ENCODE assay signal across 14 cellular contexts in genomic region chr19:13882419-13882795, GRCh38. TPM values are rescaled to one million over a fixed set of nuclear protein-coding genes. Genes with fewer than 3 reads are reported as not detected.
DNase-seq lines count a peak whose midpoint lies in the region; ATAC-seq, FAIRE-seq and TF ChIP-seq lines count a peak whose summit lies in the region.
"Had no signal": no experiment of that assay in that cellular context is flagged by ENCODE, and none has a peak within 500 bp of the region (broad histone marks: within the 10 kb centered on the region; RNA-seq: fewer than 3 reads in every experiment).

No MANE protein-coding gene starts in this region.

- FAIRE-seq in GM12878 (lab: Jason Lieb, UNC): no peak

- H3K4me2 ChIP-seq in GM12878 (ENCODE audit: control insufficient read depth, insufficient read depth): peak overlapping the region; percentile 85; the same call in 1 of the 2 replicates

- no peak for TF ChIP-seq POLR2A in GM12878 (IDR thresholded peaks at IDR 0.05; ENCODE audit: low read depth, low read length)

- in situ Hi-C loops in GM12878 (cut with MboI): loop anchor here (5.0 to 25.0 kb wide), 2 partner anchors 190 to 455 kb away; partner anchors contain the start of gene MISP3

- H3K36me3 Mint-ChIP-seq in natural killer cell treated with Interleukin-12 subunit alpha and Interleukin-12 subunit beta and Interleukin-15 and Interleukin-18, amount 100 ng/mL, for 72 hours: no peaks in the 10 kb centered on the region
- no peaks in the 10 kb centered on the region for H3K36me3 Mint-ChIP-seq in endothelial cell (ENCODE audit: low read depth, unreplicated experiment)

- peak overlapping the region; percentile 45 for H2AFZ ChIP-seq in GM12878 (ENCODE audit: control insufficient read depth, low read depth, low read length)

- POLR2A ChIA-PET in GM12878 (lab: Charles Lee): interaction anchor here (0.6 to 2.0 kb wide), 6 partner anchors 148 to 254 kb away, joined by 3 to 15 read pairs (median 4); partner anchors contain the start of genes ASF1B, IL27RA and MISP3

- H3K79me2 ChIP-seq in GM12878 (ENCODE audit: control insufficient read depth, insufficient read depth, low read length): no peaks in the 10 kb centered on the region

- TF ChIP-seq CTCF in left ventricle myocardium inferior (IDR thresholded peaks at IDR 0.05; ENCODE audit: borderline replicate concordance) (no peak), GM12878 (IDR thresholded peaks at IDR 0.05 in 2 of 3, conservative IDR thresholded peaks at IDR 0.05 in 1 of 3; ENCODE audit: control insufficient read depth in 2 of 3, extremely low read depth in 1 of 3, insufficient read depth in 1 of 3, low read depth in 3 of 3, low read length in 3 of 3) (no peak), endothelial cell (IDR thresholded peaks at IDR 0.05; ENCODE audit: unreplicated experiment) (no peak)

- peaks cover 40% of the 10 kb centered on the region in 2 donors for H3K4me1 Mint-ChIP-seq in natural killer cell treated with Interleukin-12 subunit alpha and Interleukin-12 subunit beta and Interleukin-15 and Interleukin-18, amount 100 ng/mL, for 72 hours (ENCODE audit: low read depth in 2 of 2)
- peaks cover 6% of the 10 kb centered on the region for H3K4me1 Mint-ChIP-seq in endothelial cell (ENCODE audit: unreplicated experiment)

- H4K20me1 ChIP-seq in GM12878 (ENCODE audit: control insufficient read depth, insufficient read depth): no peaks in the 10 kb centered on the region

- no peak for TF ChIP-seq RAD21 in GM12878 (IDR thresholded peaks at IDR 0.05; ENCODE audit: insufficient read depth, low read depth, low read length)

- DNase-seq in left ventricle myocardium inferior: no peak
- DNase-seq in cardiac septum (ENCODE audit: low spot score): no peak
- DNase-seq in GM12878 (ENCODE audit: low read depth, low spot score): no peak
- no peak for DNase-seq in natural killer cell treated with Interleukin-12 subunit alpha and Interleukin-12 subunit beta and Interleukin-15 and Interleukin-18, amount 100 ng/mL, for 72 hours (ENCODE audit: low spot score)
- DNase-seq in endothelial cell (ENCODE audit: low spot score): no peak
- no peak for DNase-seq in activated effector memory CD4-positive, alpha-beta T cell treated with Interleukin-2 at 50 U/mL for 16 hours
- DNase-seq in globus pallidus (ENCODE audit: low spot score): no peak
- DNase-seq: Kasumi-1, NCI-H2029 treated with DMSO at 0.1 percent for 48 hours, uterus had no signal

- H3K9me3 ChIP-seq in left ventricle myocardium inferior (replicated peaks) (no peaks in the 10 kb centered on the region), GM12878 (replicated peaks; ENCODE audit: control insufficient read depth, insufficient read depth, low read length) (no peaks in the 10 kb centered on the region)
- H3K9me3 ChIP-seq: right lobe of liver, uterus had no signal

- peak overlapping the region; percentile 49; the same call in 1 of the 2 replicates for H3K9ac ChIP-seq in GM12878 (ENCODE audit: control insufficient read depth, insufficient read depth, low read length)

- H3K27ac Mint-ChIP-seq in natural killer cell treated with Interleukin-12 subunit alpha and Interleukin-12 subunit beta and Interleukin-15 and Interleukin-18, amount 100 ng/mL, for 72 hours: peak overlapping the region; percentile 43 to 70
- no peak overlapping the region for H3K27ac Mint-ChIP-seq in endothelial cell (ENCODE audit: unreplicated experiment)

- BruUV-seq in GM12878 (replicated peaks; lab: Mats Ljungman, UMichigan): no TSS peak

- H3K27ac ChIP-seq in left ventricle myocardium inferior (replicated peaks) (peak overlapping the region; percentile 74), GM12878 (ENCODE audit: control insufficient read depth, insufficient read depth) (no peak overlapping the region)
- H3K27ac ChIP-seq: epithelial cell of prostate, right lobe of liver had no signal

- H3K4me1 ChIP-seq in left ventricle myocardium inferior (peaks cover 35% of the 10 kb centered on the region), GM12878 (ENCODE audit: control insufficient read depth, insufficient read depth, low read length) (peaks cover 25% of the 10 kb centered on the region)
- H3K4me1 ChIP-seq: uterus had no signal

- CTCF ChIA-PET in GM12878 (lab: Yijun Ruan, JAX): interaction anchor here (0.6 to 8.1 kb wide), 13 partner anchors 18 to 254 kb away, joined by 3 to 152 read pairs (median 18); partner anchors contain the start of genes ASF1B, IL27RA and MISP3

- RAD21 ChIA-PET in GM12878 (lab: Charles Lee; ENCODE audit: unreplicated experiment): interaction anchor here (1.0 to 4.5 kb wide), 13 partner anchors 20 to 255 kb away, joined by 3 to 40 read pairs (median 8); partner anchors contain the start of genes ASF1B, IL27RA and MISP3

- H3K36me3 ChIP-seq in left ventricle myocardium inferior: no peaks in the 10 kb centered on the region
- no peaks in the 10 kb centered on the region for H3K36me3 ChIP-seq in GM12878 (ENCODE audit: control insufficient read depth in 2 of 2, insufficient read depth in 2 of 2, low read length in 1 of 2)
- H3K36me3 ChIP-seq: right lobe of liver, uterus had no signal

- ATAC-seq in GM12878 (no peak), HG02852 (IDR thresholded peaks at IDR 0.05; ENCODE audit: unreplicated experiment) (no peak)
- no peak for ATAC-seq in natural killer cell treated with Interleukin-12 subunit alpha and Interleukin-12 subunit beta and Interleukin-15 and Interleukin-18, amount 100 ng/mL, for 72 hours
- ATAC-seq: right lobe of liver had no signal

- no peaks in the 10 kb centered on the region for H3K9me3 Mint-ChIP-seq in natural killer cell treated with Interleukin-12 subunit alpha and Interleukin-12 subunit beta and Interleukin-15 and Interleukin-18, amount 100 ng/mL, for 72 hours
- H3K9me3 Mint-ChIP-seq in endothelial cell (ENCODE audit: unreplicated experiment): no peaks in the 10 kb centered on the region

- peak overlapping the region; percentile 38 for H3K4me3 Mint-ChIP-seq in natural killer cell treated with Interleukin-12 subunit alpha and Interleukin-12 subunit beta and Interleukin-15 and Interleukin-18, amount 100 ng/mL, for 72 hours
- H3K4me3 Mint-ChIP-seq in endothelial cell (ENCODE audit: unreplicated experiment): no peak overlapping the region

- H3K4me3 ChIP-seq in left ventricle myocardium inferior (no peak overlapping the region), GM12878 (no peak overlapping the region)
- H3K4me3 ChIP-seq: right lobe of liver, uterus had no signal

- WGBS in GM12878 (ENCODE audit: insufficient coverage, insufficient replicate concordance, low lambda C conversion rate, missing lambda C conversion rate): 78% methylated on average over 5 of the region's 5 CpGs

- intact Hi-C loops in left ventricle myocardium inferior (cut with micrococcal nuclease) (no loop called here), cardiac septum (cut with DNase I) (loop anchor here (5.0 to 10.0 kb wide), 2 partner anchors 162 to 465 kb away; no protein-coding TSS in a partner anchor), GM12878 (cut with micrococcal nuclease; ENCODE audit: unreplicated experiment) (loop anchor here (5.0 kb wide), 2 partner anchors 120 to 285 kb away; no protein-coding TSS in a partner anchor)

- H3K27me3 ChIP-seq in left ventricle myocardium inferior (ENCODE audit: low read depth) (no peaks in the 10 kb centered on the region), GM12878 (replicated peaks in 1 of 2; ENCODE audit: control insufficient read depth in 2 of 2, insufficient read depth in 2 of 2, low read length in 1 of 2) (no peaks in the 10 kb centered on the region)
- H3K27me3 ChIP-seq: right lobe of liver, uterus had no signal

- no peak for TF ChIP-seq EP300 in GM12878 (IDR thresholded peaks at IDR 0.05; ENCODE audit: borderline replicate concordance in 1 of 2, control insufficient read depth in 1 of 2, low read depth in 2 of 2, low read length in 2 of 2)

- SMC1A ChIA-PET in GM12878 (lab: Charles Lee; ENCODE audit: uncharacterized antibody, unreplicated experiment): interaction anchor here (0.6 to 6.5 kb wide), 13 partner anchors 17 to 523 kb away, joined by 3 to 47 read pairs (median 4); partner anchors contain the start of genes ASF1B, IL27RA and MISP3

- no peaks in the 10 kb centered on the region for H3K27me3 Mint-ChIP-seq in natural killer cell treated with Interleukin-12 subunit alpha and Interleukin-12 subunit beta and Interleukin-15 and Interleukin-18, amount 100 ng/mL, for 72 hours
- H3K27me3 Mint-ChIP-seq in endothelial cell (ENCODE audit: unreplicated experiment): peaks cover 6% of the 10 kb centered on the region

RNA-seq across cellular contexts. Expression of gene NANOS3, which starts 5.5 kb away (rescaled TPM):
- total RNA-seq in left ventricle myocardium inferior (1.3 TPM), cardiac septum (0.78 TPM), GM12878 (2014; rRNA removed) (0.54 and 1.5 TPM in 2 replicates), GM12878 (2014; rRNA removed; fragmentation: Illumina TruSeq; extraction: Trizol) (1.5 and 1.6 TPM in 2 replicates), GM12878 (2021) (1.5 and 1.7 TPM in 2 replicates), endothelial cell (ENCODE audit: unreplicated experiment) (0.69 TPM)
- total RNA-seq in GM12878 (2013; cell fraction: nucleolus; rRNA removed): 3.9 and 5.7 TPM in 2 replicates
- not detected for polyA plus RNA-seq in GM12878 (2011; ENCODE audit: low read depth)
- polyA plus RNA-seq in GM12878 (2011; rRNA removed) (0.24 and 0.69 TPM in 2 replicates), GM12878 (2014; fragmentation: Illumina TruSeq; extraction: Trizol) (1.00 TPM in 1 of 2 replicates, not detected in the other), GM12878 (2014; fragmentation: Nextera tagmentation; extraction: Ambion mirVana) (under 1 TPM; 0.31 to 0.80 TPM), GM12878 (2014; rRNA removed) (0.81 and 2.3 TPM in 2 replicates), GM12878 (2016; fragmentation: Nextera tagmentation; extraction: Ambion mirVana) (under 1 TPM; 0.53 to 0.62 TPM)
- polyA plus RNA-seq in GM12878 (2011; cell fraction: cytosol; rRNA removed): 1.4 and 1.5 TPM in 2 replicates
- polyA plus RNA-seq in GM12878 (2011; cell fraction: nucleus; rRNA removed): 2.5 and 2.7 TPM in 2 replicates
- 0.94 and 1.0 TPM in 2 replicates for polyA plus RNA-seq in GM12878 (2012)
- 0.82 TPM in 1 of 2 replicates, not detected in the other for polyA minus RNA-seq in GM12878 (2011; rRNA and poly(A)+ RNA removed)
- polyA minus RNA-seq in GM12878 (2011; cell fraction: cytosol; rRNA and poly(A)+ RNA removed): not detected in 2 replicates
- 1.6 TPM in 1 of 2 replicates, not detected in the other for polyA minus RNA-seq in GM12878 (2011; cell fraction: nucleus; rRNA and poly(A)+ RNA removed)
- under 1 TPM in 1 of 2 donors, not detected in 1; 0.95 TPM for total RNA-seq in natural killer cell treated with Interleukin-12 subunit alpha and Interleukin-12 subunit beta and Interleukin-15 and Interleukin-18, amount 100 ng/mL, for 72 hours
- total RNA-seq: right lobe of liver had no signal

RNA-seq across cellular contexts. Expression of gene BRME1, which starts 23.5 kb away (rescaled TPM):
- 0.82 TPM for total RNA-seq in left ventricle myocardium inferior
- 0.35 TPM for total RNA-seq in cardiac septum
- 4.1 and 4.8 TPM in 2 replicates for total RNA-seq in GM12878 (2013; cell fraction: nucleolus; rRNA removed)
- total RNA-seq in GM12878 (2014; rRNA removed): 0.33 and 1.4 TPM in 2 replicates
- total RNA-seq in GM12878 (2014; rRNA removed; fragmentation: Illumina TruSeq; extraction: Trizol): 0.41 and 0.72 TPM in 2 replicates
- 0.72 and 1.9 TPM in 2 replicates for total RNA-seq in GM12878 (2021)
- polyA plus RNA-seq in GM12878 (2011; ENCODE audit: low read depth): 0.79 TPM
- 1.6 and 2.2 TPM in 2 replicates for polyA plus RNA-seq in GM12878 (2011; rRNA removed)
- polyA plus RNA-seq in GM12878 (2011; cell fraction: cytosol; rRNA removed): 3.9 and 4.8 TPM in 2 replicates
- polyA plus RNA-seq in GM12878 (2011; cell fraction: nucleus; rRNA removed): 13.6 and 16.7 TPM in 2 replicates
- 0.43 and 0.52 TPM in 2 replicates for polyA plus RNA-seq in GM12878 (2012)
- polyA plus RNA-seq in GM12878 (2014; fragmentation: Illumina TruSeq; extraction: Trizol): 0.47 and 0.67 TPM in 2 replicates
- polyA plus RNA-seq in GM12878 (2014; fragmentation: Nextera tagmentation; extraction: Ambion mirVana): under 1 TPM in 1 of 2 experiments, not detected in 1; 0.07 TPM
- polyA plus RNA-seq in GM12878 (2014; rRNA removed): 1.0 and 1.9 TPM in 2 replicates
- 1 to 10 TPM in 1 of 2 experiments, under 1 TPM in 1; 0.28 to 1.1 TPM for polyA plus RNA-seq in GM12878 (2016; fragmentation: Nextera tagmentation; extraction: Ambion mirVana)
- polyA minus RNA-seq in GM12878 (2011; rRNA and poly(A)+ RNA removed): 0.95 and 2.1 TPM in 2 replicates
- polyA minus RNA-seq in GM12878 (2011; cell fraction: cytosol; rRNA and poly(A)+ RNA removed): 0.80 and 2.9 TPM in 2 replicates
- polyA minus RNA-seq in GM12878 (2011; cell fraction: nucleus; rRNA and poly(A)+ RNA removed): 1.7 and 5.8 TPM in 2 replicates
- 1 to 10 TPM; 3.7 to 4.0 TPM for total RNA-seq in natural killer cell treated with Interleukin-12 subunit alpha and Interleukin-12 subunit beta and Interleukin-15 and Interleukin-18, amount 100 ng/mL, for 72 hours
- total RNA-seq in endothelial cell (ENCODE audit: unreplicated experiment): 3.4 TPM

RNA-seq across cellular contexts. Expression of gene CC2D1A, which starts 23.6 kb away (rescaled TPM):
- total RNA-seq in left ventricle myocardium inferior: 20.1 TPM
- total RNA-seq in cardiac septum: 19.5 TPM
- total RNA-seq in GM12878 (2013; cell fraction: nucleolus; rRNA removed): 27.1 and 32.2 TPM in 2 replicates
- total RNA-seq in GM12878 (2014; rRNA removed): 13.2 and 17.3 TPM in 2 replicates
- 9.0 and 10.2 TPM in 2 replicates for total RNA-seq in GM12878 (2014; rRNA removed; fragmentation: Illumina TruSeq; extraction: Trizol)
- total RNA-seq in GM12878 (2021): 32.7 and 36.1 TPM in 2 replicates
- 5.8 TPM for polyA plus RNA-seq in GM12878 (2011; ENCODE audit: low read depth)
- polyA plus RNA-seq in GM12878 (2011; rRNA removed): 7.4 and 11.9 TPM in 2 replicates
- 8.9 and 12.7 TPM in 2 replicates for polyA plus RNA-seq in GM12878 (2011; cell fraction: cytosol; rRNA removed)
- 55.0 and 65.9 TPM in 2 replicates for polyA plus RNA-seq in GM12878 (2011; cell fraction: nucleus; rRNA removed)
- polyA plus RNA-seq in GM12878 (2012): 16.1 and 18.9 TPM in 2 replicates
- 7.3 and 14.8 TPM in 2 replicates for polyA plus RNA-seq in GM12878 (2014; fragmentation: Illumina TruSeq; extraction: Trizol)
- polyA plus RNA-seq in GM12878 (2014; fragmentation: Nextera tagmentation; extraction: Ambion mirVana): 1 to 10 TPM in 1 of 2 experiments, under 1 TPM in 1; 0.13 to 1.0 TPM
- 24.9 and 28.0 TPM in 2 replicates for polyA plus RNA-seq in GM12878 (2014; rRNA removed)
- 10 to 100 TPM; 18.6 to 22.5 TPM for polyA plus RNA-seq in GM12878 (2016; fragmentation: Nextera tagmentation; extraction: Ambion mirVana)
- 10.2 and 16.0 TPM in 2 replicates for polyA minus RNA-seq in GM12878 (2011; rRNA and poly(A)+ RNA removed)
- 7.2 and 8.3 TPM in 2 replicates for polyA minus RNA-seq in GM12878 (2011; cell fraction: cytosol; rRNA and poly(A)+ RNA removed)
- polyA minus RNA-seq in GM12878 (2011; cell fraction: nucleus; rRNA and poly(A)+ RNA removed): 7.7 and 18.8 TPM in 2 replicates
- total RNA-seq in natural killer cell treated with Interleukin-12 subunit alpha and Interleukin-12 subunit beta and Interleukin-15 and Interleukin-18, amount 100 ng/mL, for 72 hours: 10 to 100 TPM; 33.2 to 41.3 TPM
- total RNA-seq in endothelial cell (ENCODE audit: unreplicated experiment): 17.1 TPM

RNA-seq across cellular contexts. Expression of gene PODNL1, which starts 55.8 kb away (rescaled TPM):
- total RNA-seq in left ventricle myocardium inferior (1.9 TPM), cardiac septum (3.5 TPM), GM12878 (2014; rRNA removed) (not detected in 2 replicates), GM12878 (2014; rRNA removed; fragmentation: Illumina TruSeq; extraction: Trizol) (not detected in 2 replicates), GM12878 (2021) (not detected in 2 replicates), endothelial cell (ENCODE audit: unreplicated experiment) (not detected)
- not detected in 2 replicates for total RNA-seq in GM12878 (2013; cell fraction: nucleolus; rRNA removed)
- polyA plus RNA-seq in GM12878 (2011; ENCODE audit: low read depth): not detected
- polyA plus RNA-seq in GM12878 (2011; rRNA removed) (0.04 TPM in 1 of 2 replicates, not detected in the other), GM12878 (2014; fragmentation: Illumina TruSeq; extraction: Trizol) (not detected in 2 replicates), GM12878 (2014; fragmentation: Nextera tagmentation; extraction: Ambion mirVana) (not detected), GM12878 (2014; rRNA removed) (not detected in 2 replicates), GM12878 (2016; fragmentation: Nextera tagmentation; extraction: Ambion mirVana) (under 1 TPM in 1 of 2 experiments, not detected in 1; 0.44 TPM)
- polyA plus RNA-seq in GM12878 (2011; cell fraction: cytosol; rRNA removed): 0.13 and 0.15 TPM in 2 replicates
- 0.09 TPM in 1 of 2 replicates, not detected in the other for polyA plus RNA-seq in GM12878 (2011; cell fraction: nucleus; rRNA removed)
- 0.28 and 0.37 TPM in 2 replicates for polyA plus RNA-seq in GM12878 (2012)
- not detected in 2 replicates for polyA minus RNA-seq in GM12878 (2011; rRNA and poly(A)+ RNA removed)
- not detected in 2 replicates for polyA minus RNA-seq in GM12878 (2011; cell fraction: cytosol; rRNA and poly(A)+ RNA removed)
- polyA minus RNA-seq in GM12878 (2011; cell fraction: nucleus; rRNA and poly(A)+ RNA removed): not detected in 2 replicates
- under 1 TPM in 1 of 2 donors, not detected in 1; 0.70 TPM for total RNA-seq in natural killer cell treated with Interleukin-12 subunit alpha and Interleukin-12 subunit beta and Interleukin-15 and Interleukin-18, amount 100 ng/mL, for 72 hours
- total RNA-seq: T-helper 2 cell treated with Interferon-gamma antibody and Interleukin-4, amounts not matched to agents 100 ng/mL and 5 ng/mL, for 36 hours had no signal
